Comparison of ENCODE assay signal across 8 cellular contexts in the genomic region with DNA sequence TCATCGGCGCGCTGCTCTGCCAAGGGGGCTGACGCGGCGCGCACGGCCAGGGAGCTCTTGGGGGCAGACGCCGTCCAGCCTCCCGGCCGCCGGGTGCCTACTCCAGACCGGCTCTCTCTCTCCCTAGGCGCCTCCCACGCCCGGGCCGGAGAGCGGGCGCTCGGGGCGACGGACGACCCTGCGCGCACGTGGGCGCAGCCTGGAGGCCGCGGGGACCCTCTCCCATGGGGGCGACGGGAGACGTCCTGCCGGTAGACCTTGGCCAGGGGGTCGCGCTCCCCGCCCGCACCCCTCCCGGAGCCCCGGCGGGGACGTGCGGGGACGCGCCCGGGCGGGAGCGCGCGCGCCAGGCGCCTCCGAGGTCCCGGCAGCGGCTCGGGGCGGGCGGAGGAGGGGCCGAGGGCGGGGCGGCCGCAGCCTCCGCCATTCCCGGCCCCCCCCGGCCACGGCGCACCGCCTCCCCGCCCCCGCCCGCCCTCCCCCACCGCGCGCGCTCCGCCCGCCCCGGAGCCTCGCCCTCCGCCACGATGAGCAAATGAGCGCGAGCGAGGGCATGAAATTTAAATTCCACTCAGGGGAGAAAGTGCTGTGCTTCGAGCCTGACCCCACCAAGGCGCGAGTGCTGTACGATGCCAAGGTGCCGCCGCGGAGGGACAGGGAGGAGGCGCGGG. TPM values are rescaled to one million over a fixed set of nuclear protein-coding genes. Genes with fewer than 3 reads are reported as not detected.
DNase-seq lines count a peak whose midpoint lies in the region; ATAC-seq and TF ChIP-seq lines count a peak whose summit lies in the region.

A gene with protein sequence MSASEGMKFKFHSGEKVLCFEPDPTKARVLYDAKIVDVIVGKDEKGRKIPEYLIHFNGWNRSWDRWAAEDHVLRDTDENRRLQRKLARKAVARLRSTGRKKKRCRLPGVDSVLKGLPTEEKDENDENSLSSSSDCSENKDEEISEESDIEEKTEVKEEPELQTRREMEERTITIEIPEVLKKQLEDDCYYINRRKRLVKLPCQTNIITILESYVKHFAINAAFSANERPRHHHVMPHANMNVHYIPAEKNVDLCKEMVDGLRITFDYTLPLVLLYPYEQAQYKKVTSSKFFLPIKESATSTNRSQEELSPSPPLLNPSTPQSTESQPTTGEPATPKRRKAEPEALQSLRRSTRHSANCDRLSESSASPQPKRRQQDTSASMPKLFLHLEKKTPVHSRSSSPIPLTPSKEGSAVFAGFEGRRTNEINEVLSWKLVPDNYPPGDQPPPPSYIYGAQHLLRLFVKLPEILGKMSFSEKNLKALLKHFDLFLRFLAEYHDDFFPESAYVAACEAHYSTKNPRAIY (plus strand): TSS at position 509 of the 671 bp plus-strand sequence. CDS start 27 bp downstream, at position 536.

- WGBS in iPS DF 6.9 (ENCODE audit: insufficient coverage, insufficient read length): no CpG with 5 or more reads among the region's 93 CpGs

- no peaks in the 10 kb centered on the region for H3K9me3 ChIP-seq in DOHH2 (ENCODE audit: control insufficient read depth, insufficient read depth, low read length)
- no peaks in the 10 kb centered on the region for H3K9me3 ChIP-seq in T-helper 17 cell (ENCODE audit: control insufficient read depth, low read length, poor library complexity, severe bottlenecking)
- H3K9me3 ChIP-seq in iPS DF 6.9 (ENCODE audit: control insufficient read depth, insufficient read depth, low read length): no peaks in the 10 kb centered on the region

- peaks cover 3% of the 10 kb centered on the region for H3K36me3 Mint-ChIP-seq in T-helper 17 cell (ENCODE audit: low read depth)
- H3K36me3 Mint-ChIP-seq in brain: peaks cover 10% of the 10 kb centered on the region

- peak; percentile 65 for ATAC-seq in T-helper 17 cell

- peaks cover 13% of the 10 kb centered on the region for H3K4me1 ChIP-seq in DOHH2 (ENCODE audit: control insufficient read depth, low read length)
- no peaks in the 10 kb centered on the region for H3K4me1 ChIP-seq in iPS DF 6.9 (ENCODE audit: control insufficient read depth, insufficient read depth, low read length)

- H3K27ac Mint-ChIP-seq in T-helper 17 cell (peak within 1 kb of the TSS; percentile 97), brain (peak within 1 kb of the TSS; percentile 88 to 99 (median 98))

- H3K4me2 ChIP-seq in DOHH2 (ENCODE audit: low read length): peak within 1 kb of the TSS; percentile 86

- H3F3A ChIP-seq in DOHH2 (ENCODE audit: control insufficient read depth, insufficient read depth): peaks cover 10% of the 10 kb centered on the region

- H3K36me3 ChIP-seq in DOHH2 (ENCODE audit: control insufficient read depth, low read length): peaks cover 22% of the 10 kb centered on the region
- no peaks in the 10 kb centered on the region for H3K36me3 ChIP-seq in iPS DF 6.9 (ENCODE audit: control insufficient read depth, insufficient read depth, low read length)

- H3K27me3 ChIP-seq in DOHH2 (ENCODE audit: control insufficient read depth, low read length) (peaks cover 7% of the 10 kb centered on the region; the same call in 1 of the 2 replicates), iPS DF 6.9 (ENCODE audit: control insufficient read depth, insufficient read depth, low read length) (no peaks in the 10 kb centered on the region)

- H3K4me3 Mint-ChIP-seq in T-helper 17 cell (peak within 1 kb of the TSS; percentile 99), brain (peak within 1 kb of the TSS; percentile 90 to 99 (median 96))

- H3K27ac ChIP-seq in DOHH2 (ENCODE audit: low read depth, low read length): peak within 1 kb of the TSS; percentile 96
- H3K27ac ChIP-seq in iPS DF 6.9 (ENCODE audit: low read length): no peak within 1 kb of the TSS

- peak; percentile 84 for DNase-seq in GM20000 (ENCODE audit: low spot score)
- peak in 55 of 76 experiments; percentile 0 to 67 (median 41) for DNase-seq in HUDEP-2 (lab: John Stamatoyannopoulos, UW; ENCODE audit: unreplicated experiment in 76 of 76)
- peak; percentile 45 to 68 (median 60) for DNase-seq in T-helper 17 cell
- DNase-seq in iPS DF 6.9 (ENCODE audit: low read depth, low spot score): no peak
- peak; percentile 22 for DNase-seq in retinal pigment epithelial cell (ENCODE audit: low read depth)
- no peak for DNase-seq in HuH-7.5 (ENCODE audit: low spot score)

- peaks cover 15% of the 10 kb centered on the region for H3K79me2 ChIP-seq in DOHH2 (ENCODE audit: control insufficient read depth, low read length)

- H4K20me1 ChIP-seq in DOHH2 (ENCODE audit: control insufficient read depth, insufficient read depth, low read depth, low read length): no peaks in the 10 kb centered on the region

- H3K27me3 Mint-ChIP-seq in T-helper 17 cell: no peaks in the 10 kb centered on the region
- H3K27me3 Mint-ChIP-seq in brain: peaks cover 30% of the 10 kb centered on the region

- peaks cover 14% of the 10 kb centered on the region for H3K4me1 Mint-ChIP-seq in T-helper 17 cell
- peaks cover 14% of the 10 kb centered on the region for H3K4me1 Mint-ChIP-seq in brain

- no peaks in the 10 kb centered on the region for H3K9me2 ChIP-seq in DOHH2 (replicated peaks; ENCODE audit: control insufficient read depth, low read length)

- H3K9me3 Mint-ChIP-seq in brain: peaks cover 0 to 16% (median 0%) of the 10 kb centered on the region in 5 experiments

- no peak for TF ChIP-seq CTCF in DOHH2 (IDR thresholded peaks at IDR 0.05; ENCODE audit: low read depth, low read length, poor library complexity, severe bottlenecking)
- TF ChIP-seq CTCF in GM20000 (IDR thresholded peaks at IDR 0.05; ENCODE audit: extremely low read depth, missing control alignments): no peak
- no peak for TF ChIP-seq CTCF in brain (conservative IDR thresholded peaks at IDR 0.05)
- TF ChIP-seq CTCF in retinal pigment epithelial cell (conservative IDR thresholded peaks at IDR 0.05; ENCODE audit: low read depth, low read length): no peak

- peak within 1 kb of the TSS; percentile 89 for H3K4me3 ChIP-seq in DOHH2 (ENCODE audit: low read length)
- H3K4me3 ChIP-seq in iPS DF 6.9 (ENCODE audit: low read length): peak within 1 kb of the TSS; percentile 94; the same call in 1 of the 2 replicates
- peak within 1 kb of the TSS; percentile 81 for H3K4me3 ChIP-seq in retinal pigment epithelial cell (ENCODE audit: low read length)

RNA-seq across cellular contexts. Expression of the gene that starts here (rescaled TPM):
- total RNA-seq in T-helper 17 cell: 10 to 100 TPM; 86.2 to 86.3 TPM
- polyA plus RNA-seq in brain (ENCODE audit: insufficient read depth, low read depth, low replicate concordance): 14.4 TPM

Comparison
In these comparisons a context has a peak if more than half of its experiments do, and no peak if none do; other contexts are left out.
1. DNase-seq: peak in GM20000 (single experiment), HUDEP-2 (55 of 76), T-helper 17 cell (3 of 3) and retinal pigment epithelial cell (single experiment); none in iPS DF 6.9 (single experiment) and HuH-7.5 (single experiment).
2. Peak in every context shown above with its lines, with median percentiles within 50 percentile points of each other: H3K4me3 ChIP-seq.